In the genomic region with DNA sequence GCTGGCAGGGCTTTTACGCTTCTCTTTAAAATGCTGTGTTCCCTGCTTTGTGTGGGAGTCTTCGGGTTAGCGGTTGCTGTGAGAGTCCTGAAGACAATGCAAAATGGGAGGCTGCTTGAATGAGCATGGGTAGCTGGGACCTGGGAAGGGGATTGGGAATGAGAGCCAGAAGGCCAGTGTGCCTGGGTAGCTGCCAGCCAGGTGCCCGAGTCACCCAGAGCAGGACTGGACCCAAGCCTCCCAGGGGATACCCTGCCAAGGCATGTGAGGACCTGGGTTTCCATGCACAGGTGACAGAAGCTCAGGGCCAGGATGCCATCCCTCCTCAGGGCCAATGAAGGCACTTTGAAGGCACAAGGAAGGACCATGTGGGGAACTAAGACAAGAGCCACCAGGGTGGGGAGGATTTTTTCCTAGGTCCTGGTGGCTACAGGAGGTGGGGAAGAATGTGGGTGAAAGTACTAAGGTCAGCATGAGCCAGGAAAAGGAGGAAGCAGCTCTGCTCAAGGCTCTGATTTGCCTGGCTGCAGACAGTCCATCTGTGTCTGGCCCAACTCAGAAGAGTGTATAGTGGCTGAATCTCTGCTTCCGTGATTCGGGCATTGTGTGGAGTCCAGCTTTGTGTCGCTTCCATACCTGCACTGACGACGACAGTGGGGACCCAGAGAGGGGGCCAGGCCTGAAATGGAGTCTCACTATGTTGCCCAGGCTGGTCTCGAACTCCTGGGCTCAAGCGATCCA, we compare ENCODE assay signal across 15 cellular contexts. TPM values are rescaled to one million over a fixed set of nuclear protein-coding genes. Genes with fewer than 3 reads are reported as not detected.
DNase-seq lines count a peak whose midpoint lies in the region; ATAC-seq and TF ChIP-seq lines count a peak whose summit lies in the region.
"Had no signal": no experiment of that assay in that cellular context is flagged by ENCODE, and none has a peak within 500 bp of the region (broad histone marks: within the 10 kb centered on the region; RNA-seq: fewer than 3 reads in every experiment).

No MANE protein-coding gene starts in this region.

- peaks cover 32% of the 10 kb centered on the region for H3K36me3 ChIP-seq in lower lobe of right lung

- peaks cover 47% of the 10 kb centered on the region for H3K4me1 ChIP-seq in lower lobe of right lung

- peaks cover 16% of the 10 kb centered on the region for H3K4me1 Mint-ChIP-seq in stimulated activated effector memory CD8-positive, alpha-beta T cell treated with anti-CD3 and anti-CD28 coated beads, Interleukin-12 subunit alpha, Interleukin-12 subunit beta, amount 100 ng/mL, for 72 hours
- H3K4me1 Mint-ChIP-seq: activated naive CD8-positive, alpha-beta T cell treated with anti-CD3 and anti-CD28 coated beads, Interleukin-2, amount 50 U/mL, for 24 hours had no signal

- no peaks in the 10 kb centered on the region for H3K9me3 Mint-ChIP-seq in stimulated activated effector memory CD8-positive, alpha-beta T cell treated with anti-CD3 and anti-CD28 coated beads, Interleukin-12 subunit alpha, Interleukin-12 subunit beta, amount 100 ng/mL, for 72 hours
- H3K9me3 Mint-ChIP-seq: activated naive CD8-positive, alpha-beta T cell treated with anti-CD3 and anti-CD28 coated beads, Interleukin-2, amount 50 U/mL, for 24 hours had no signal

- H3K9me3 ChIP-seq in lower lobe of right lung, result no peaks in the 10 kb centered on the region

- peak overlapping the region; percentile 89 for H3K27ac Mint-ChIP-seq in stimulated activated effector memory CD8-positive, alpha-beta T cell treated with anti-CD3 and anti-CD28 coated beads, Interleukin-12 subunit alpha, Interleukin-12 subunit beta, amount 100 ng/mL, for 72 hours
- H3K27ac Mint-ChIP-seq: activated naive CD8-positive, alpha-beta T cell treated with anti-CD3 and anti-CD28 coated beads, Interleukin-2, amount 50 U/mL, for 24 hours had no signal

- ATAC-seq in lower lobe of right lung (no peak), GM18511 (IDR thresholded peaks at IDR 0.05; ENCODE audit: unreplicated experiment) (no peak), HG02852 (IDR thresholded peaks at IDR 0.05; ENCODE audit: unreplicated experiment) (no peak)
- ATAC-seq in stimulated activated effector memory CD8-positive, alpha-beta T cell treated with anti-CD3 and anti-CD28 coated beads, Interleukin-12 subunit alpha, Interleukin-12 subunit beta, amount 100 ng/mL, for 72 hours, result no peak
- ATAC-seq: activated naive CD8-positive, alpha-beta T cell treated with anti-CD3 and anti-CD28 coated beads, Interleukin-2, amount 50 U/mL, for 24 hours had no signal

- H3K4me3 ChIP-seq in dorsolateral prefrontal cortex (peak overlapping the region in 53 of 59 donors; percentile 1 to 60 (median 38)), lower lobe of right lung (no peak overlapping the region)
- H3K4me3 ChIP-seq: lung had no signal

- peaks cover 13% of the 10 kb centered on the region for H3K36me3 Mint-ChIP-seq in stimulated activated effector memory CD8-positive, alpha-beta T cell treated with anti-CD3 and anti-CD28 coated beads, Interleukin-12 subunit alpha, Interleukin-12 subunit beta, amount 100 ng/mL, for 72 hours

- DNase-seq in D341Med (ENCODE audit: low spot score) (peak; percentile 37), dorsolateral prefrontal cortex (peak in 1 of 10 donors; percentile 43), lower lobe of right lung (no peak), SW480 (ENCODE audit: low spot score) (no peak)
- no peak for DNase-seq in stimulated activated effector memory CD8-positive, alpha-beta T cell treated with anti-CD3 and anti-CD28 coated beads, Interleukin-12 subunit alpha, Interleukin-12 subunit beta, amount 100 ng/mL, for 72 hours (ENCODE audit: low spot score in 2 of 2)
- DNase-seq in stimulated activated CD4-positive, alpha-beta T cell treated with anti-CD3 and anti-CD28 coated beads, Interleukin-4, amount 100 ng/mL, for 4 hours, result no peak
- DNase-seq: activated CD8-positive, alpha-beta memory T cell treated with anti-CD3 and anti-CD28 coated beads, Interleukin-2, amount 50 U/mL, for 4 hours; activated naive CD8-positive, alpha-beta T cell treated with anti-CD3 and anti-CD28 coated beads, Interleukin-2, amount 50 U/mL, for 24 hours; DMS79; NCI-H1105 treated with DMSO at 0.1 percent for 48 hours; NCI-H526; SHP77 had no signal

- H3K4me3 Mint-ChIP-seq in stimulated activated effector memory CD8-positive, alpha-beta T cell treated with anti-CD3 and anti-CD28 coated beads, Interleukin-12 subunit alpha, Interleukin-12 subunit beta, amount 100 ng/mL, for 72 hours, result no peak overlapping the region
- H3K4me3 Mint-ChIP-seq: activated naive CD8-positive, alpha-beta T cell treated with anti-CD3 and anti-CD28 coated beads, Interleukin-2, amount 50 U/mL, for 24 hours had no signal

- TF ChIP-seq CTCF in dorsolateral prefrontal cortex (IDR thresholded peaks at IDR 0.05 in 54 of 56, conservative IDR thresholded peaks at IDR 0.05 in 2 of 56; ENCODE audit: low read depth in 1 of 56, partially characterized antibody in 56 of 56) (no peak), lower lobe of right lung (IDR thresholded peaks at IDR 0.05) (no peak)

- H3K27ac ChIP-seq in dorsolateral prefrontal cortex, result peak overlapping the region in 58 of 59 donors; percentile 46 to 96 (median 88)
- H3K27ac ChIP-seq in lower lobe of right lung, result peak overlapping the region; percentile 71

- no peaks in the 10 kb centered on the region for H3K27me3 ChIP-seq in dorsolateral prefrontal cortex
- no peaks in the 10 kb centered on the region for H3K27me3 ChIP-seq in lower lobe of right lung (ENCODE audit: low read depth)

- intact Hi-C loops in dorsolateral prefrontal cortex (cut with DNase I), result loop anchor here in 1 of 2 donors (2.0 kb wide), 1 partner anchor 20 kb away; a partner anchor contains a TSS
- intact Hi-C loops in lower lobe of right lung (cut with DNase I), result no loop called here

RNA-seq across cellular contexts. Expression of a gene that starts 20.5 kb away (rescaled TPM):
- total RNA-seq in dorsolateral prefrontal cortex (100 to 1,000 TPM in 117 of 120 experiments, 10 to 100 TPM in 3; 78.0 to 220 (median 129) TPM), lower lobe of right lung (89.5 TPM)

RNA-seq across cellular contexts. Expression of a gene that starts 38.4 kb away (rescaled TPM):
- total RNA-seq in dorsolateral prefrontal cortex, result 10 to 100 TPM; 23.3 to 80.3 (median 41.6) TPM
- 68.8 TPM for total RNA-seq in lower lobe of right lung

RNA-seq across cellular contexts. Expression of a gene that starts 39.4 kb away (rescaled TPM):
- total RNA-seq in dorsolateral prefrontal cortex, result 10 to 100 TPM; 14.4 to 45.4 (median 27.2) TPM
- total RNA-seq in lower lobe of right lung, result 20.4 TPM

RNA-seq across cellular contexts. Expression of a gene that starts 48.6 kb away (rescaled TPM):
- total RNA-seq in dorsolateral prefrontal cortex (10 to 100 TPM in 65 of 120 experiments, 1 to 10 TPM in 55; 3.2 to 31.5 (median 10.6) TPM), lower lobe of right lung (111 TPM)
